In genomic region chr12:30013051-30013450, GRCh38 we compare ENCODE assay signal across 24 cellular contexts.
"Had no signal": no experiment of that assay in that cellular context is flagged by ENCODE, and none has a peak within 500 bp of the region (broad histone marks: within the 10 kb centered on the region; RNA-seq: fewer than 3 reads in every experiment).

No MANE protein-coding gene starts in this region.

- H3K4me1 Mint-ChIP-seq: activated CD4-positive, alpha-beta T cell treated with anti-CD3 and anti-CD28 coated beads, Interleukin-2, amount 10 ng/mL, durations not matched to agents 24 days and 14 days; activated naive CD8-positive, alpha-beta T cell treated with anti-CD3 and anti-CD28 coated beads, Interleukin-2, amount 10 ng/mL, durations not matched to agents 7 days and 5 days; naive thymus-derived CD4-positive, alpha-beta T cell; stimulated activated naive CD8-positive, alpha-beta T cell treated with anti-CD3 and anti-CD28 coated beads, Interleukin-15, amount 100 ng/mL, for 72 hours; T-helper 17 cell had no signal

- H3K4me3 Mint-ChIP-seq: activated CD4-positive, alpha-beta T cell treated with anti-CD3 and anti-CD28 coated beads, Interleukin-2, amount 10 ng/mL, durations not matched to agents 24 days and 14 days; activated naive CD8-positive, alpha-beta T cell treated with anti-CD3 and anti-CD28 coated beads, Interleukin-2, amount 10 ng/mL, durations not matched to agents 7 days and 5 days; activated T-cell treated with anti-CD3 and anti-CD28 coated beads, Interleukin-2, amount 50 U/mL, for 72 hours; naive thymus-derived CD4-positive, alpha-beta T cell; stimulated activated naive CD8-positive, alpha-beta T cell treated with anti-CD3 and anti-CD28 coated beads, Interleukin-15, amount 100 ng/mL, for 72 hours; T-helper 17 cell had no signal

- H3K27ac Mint-ChIP-seq: activated CD4-positive, alpha-beta T cell treated with anti-CD3 and anti-CD28 coated beads, Interleukin-2, amount 10 ng/mL, durations not matched to agents 24 days and 14 days; activated naive CD8-positive, alpha-beta T cell treated with anti-CD3 and anti-CD28 coated beads, Interleukin-2, amount 10 ng/mL, durations not matched to agents 7 days and 5 days; activated T-cell treated with anti-CD3 and anti-CD28 coated beads, Interleukin-2, amount 50 U/mL, for 72 hours; naive thymus-derived CD4-positive, alpha-beta T cell; stimulated activated naive CD8-positive, alpha-beta T cell treated with anti-CD3 and anti-CD28 coated beads, Interleukin-15, amount 100 ng/mL, for 72 hours; T-helper 17 cell had no signal

- H3K36me3 Mint-ChIP-seq: activated naive CD8-positive, alpha-beta T cell treated with anti-CD3 and anti-CD28 coated beads, Interleukin-2, amount 10 ng/mL, durations not matched to agents 7 days and 5 days; naive thymus-derived CD4-positive, alpha-beta T cell had no signal

- H3K27me3 Mint-ChIP-seq: activated CD4-positive, alpha-beta T cell treated with anti-CD3 and anti-CD28 coated beads, Interleukin-2, amount 10 ng/mL, durations not matched to agents 24 days and 14 days; activated naive CD8-positive, alpha-beta T cell treated with anti-CD3 and anti-CD28 coated beads, Interleukin-2, amount 10 ng/mL, durations not matched to agents 7 days and 5 days; naive thymus-derived CD4-positive, alpha-beta T cell; T-helper 17 cell had no signal

- DNase-seq: activated CD4-positive, alpha-beta T cell treated with anti-CD3 and anti-CD28 coated beads, Interleukin-2, amount 10 ng/mL, durations not matched to agents 24 days and 14 days; activated CD4-positive, CD25-positive, alpha-beta regulatory T cell; activated CD8-positive, alpha-beta memory T cell treated with anti-CD3 and anti-CD28 coated beads, Interleukin-2, amount 50 U/mL, for 48 hours; activated gamma-delta T cell treated with Interleukin-2 at 50 U/mL for 16 hours; activated naive CD8-positive, alpha-beta T cell treated with anti-CD3 and anti-CD28 coated beads, Interleukin-2, amount 10 ng/mL, durations not matched to agents 7 days and 5 days; activated T-cell treated with anti-CD3 and anti-CD28 coated beads, Interleukin-2, amount 50 U/mL, for 72 hours; anterior cingulate cortex; brain microvascular endothelial cell; cortex of kidney; effector CD4-positive, alpha-beta T cell; esophagus squamous epithelium; foreskin keratinocyte; head of caudate nucleus; left lung; mucosa of descending colon; naive thymus-derived CD4-positive, alpha-beta T cell; psoas muscle; sigmoid colon; spleen; stimulated activated naive CD8-positive, alpha-beta T cell treated with anti-CD3 and anti-CD28 coated beads, Interleukin-15, amount 100 ng/mL, for 72 hours; T-helper 17 cell; testis; upper lobe of left lung had no signal

- ATAC-seq: activated T-cell treated with anti-CD3 and anti-CD28 coated beads, Interleukin-2, amount 50 U/mL, for 72 hours; foreskin keratinocyte; left lung; mucosa of descending colon; naive thymus-derived CD4-positive, alpha-beta T cell; psoas muscle; stimulated activated naive CD8-positive, alpha-beta T cell treated with anti-CD3 and anti-CD28 coated beads, Interleukin-15, amount 100 ng/mL, for 72 hours; T-helper 17 cell had no signal

- H3K27ac ChIP-seq: brain microvascular endothelial cell, esophagus squamous epithelium, foreskin keratinocyte, left lung, neutrophil, psoas muscle, sigmoid colon, spleen, testis, upper lobe of left lung had no signal

- H3K9me3 Mint-ChIP-seq: activated CD4-positive, alpha-beta T cell treated with anti-CD3 and anti-CD28 coated beads, Interleukin-2, amount 10 ng/mL, durations not matched to agents 24 days and 14 days; activated naive CD8-positive, alpha-beta T cell treated with anti-CD3 and anti-CD28 coated beads, Interleukin-2, amount 10 ng/mL, durations not matched to agents 7 days and 5 days had no signal
